In the genomic region with DNA sequence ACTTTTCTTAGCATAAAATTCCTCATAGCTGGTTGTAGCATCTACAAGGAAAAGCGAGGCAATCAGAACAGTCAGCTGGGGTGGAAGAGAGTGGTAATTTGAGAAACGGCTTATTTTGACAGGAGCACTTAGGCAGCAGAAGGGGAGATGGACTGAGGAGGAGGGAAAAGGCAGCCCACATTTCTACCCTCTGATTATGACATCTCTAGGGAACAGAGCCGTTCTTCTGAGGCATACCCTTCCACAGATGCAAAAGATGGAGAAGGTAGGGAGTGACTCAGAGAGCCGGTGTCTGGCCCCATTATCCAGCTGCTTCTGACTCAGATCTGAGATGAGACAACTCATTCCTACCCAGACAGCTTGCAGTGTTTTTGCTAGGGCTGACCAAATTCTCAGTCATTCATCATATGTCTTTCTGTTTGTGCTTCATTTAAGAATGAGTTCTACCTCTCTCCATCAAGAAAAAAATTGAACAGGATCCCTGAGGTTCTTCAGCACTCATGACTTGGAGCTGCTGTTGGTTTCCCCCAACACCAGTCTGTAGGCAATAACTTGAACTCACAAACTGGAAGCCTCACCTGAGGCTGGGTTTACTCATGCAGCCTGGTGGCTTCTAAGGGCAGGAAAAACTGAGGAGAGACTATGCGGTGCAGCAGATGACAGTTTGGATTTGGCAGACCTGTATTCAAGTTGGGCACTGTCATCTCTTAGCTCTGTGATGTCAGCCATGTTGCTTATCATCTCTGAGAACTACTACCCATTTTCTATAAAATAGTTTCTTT, we compare ENCODE assay signal across 10 cellular contexts. TPM values are rescaled to one million over a fixed set of nuclear protein-coding genes. Genes with fewer than 3 reads are reported as not detected.
DNase-seq lines count a peak whose midpoint lies in the region; ATAC-seq and TF ChIP-seq lines count a peak whose summit lies in the region.
"Had no signal": no experiment of that assay in that cellular context is flagged by ENCODE, and none has a peak within 500 bp of the region (broad histone marks: within the 10 kb centered on the region; RNA-seq: fewer than 3 reads in every experiment).

No MANE protein-coding gene starts in this region.

- ATAC-seq in HG02885 (IDR thresholded peaks at IDR 0.05; ENCODE audit: poor library complexity, unreplicated experiment) (peak; percentile 69), omental fat pad (ENCODE audit: low FRiP score) (peak; percentile 88), HG03571 (IDR thresholded peaks at IDR 0.05; ENCODE audit: unreplicated experiment) (no peak), HG03159 (IDR thresholded peaks at IDR 0.05; ENCODE audit: unreplicated experiment) (no peak)

- no peaks in the 10 kb centered on the region for H3K9me3 ChIP-seq in HAP-1

- H3K4me3 ChIP-seq in HAP-1: no peak overlapping the region

- H3K4me1 ChIP-seq in HAP-1: no peaks in the 10 kb centered on the region

- H3K36me3 ChIP-seq in HAP-1 (replicated peaks): no peaks in the 10 kb centered on the region

- DNase-seq in DMS53 (lab: John Stamatoyannopoulos, UW) (peak; percentile 76), DMS53 treated with DMSO at 0.1 percent for 48 hours (lab: John Stamatoyannopoulos, UW; ENCODE audit: unreplicated experiment) (no peak), amniotic epithelial cell (ENCODE audit: low read depth) (peak; percentile 98), omental fat pad (ENCODE audit: low spot score) (no peak), HAP-1 (ENCODE audit: low spot score in 2 of 2) (no peak)
- DNase-seq: activated effector memory CD4-positive, alpha-beta T cell treated with anti-CD3 and anti-CD28 coated beads, Interleukin-2, amount 50 U/mL, for 16 hours; immature natural killer cell had no signal

- in situ Hi-C loops in HAP-1 (cut with MboI; ENCODE audit: low sequenced_read_pairs): no loop called here

- peaks cover 20% of the 10 kb centered on the region for H3K27me3 ChIP-seq in HAP-1 (ENCODE audit: low read depth)

- TF ChIP-seq CTCF in omental fat pad (IDR thresholded peaks at IDR 0.05): no peak

RNA-seq across cellular contexts. Expression of a gene that starts 15.9 kb away (rescaled TPM):
- 10 to 100 TPM; 13.6 to 34.9 (median 20.5) TPM for total RNA-seq in omental fat pad

Comparison
In these comparisons a context has a peak if more than half of its experiments do, and no peak if none do; other contexts are left out.
1. DNase-seq: peak in DMS53 (single experiment) and amniotic epithelial cell (single experiment); none in DMS53 treated with DMSO at 0.1 percent for 48 hours (single experiment), omental fat pad (single experiment) and HAP-1 (0 of 2).
2. ATAC-seq: peak in HG02885 (single experiment) and omental fat pad (single experiment); none in HG03571 (single experiment) and HG03159 (single experiment).